In genomic region chr17:82441686-82442487, GRCh38 we compare ENCODE assay signal across 20 cellular contexts. TPM values are rescaled to one million over a fixed set of nuclear protein-coding genes. Genes with fewer than 3 reads are reported as not detected.
A peak's percentile ranks its signal among the peaks of the same experiment; 100 is the strongest.
DNase-seq lines count a peak whose midpoint lies in the region; ATAC-seq, FAIRE-seq and TF ChIP-seq lines count a peak whose summit lies in the region.
"Had no signal": no experiment of that assay in that cellular context is flagged by ENCODE, and none has a peak within 500 bp of the region (broad histone marks: within the 10 kb centered on the region; RNA-seq: fewer than 3 reads in every experiment).

No MANE protein-coding gene starts in this region.

- intact Hi-C loops in GM12878 (cut with micrococcal nuclease; ENCODE audit: unreplicated experiment), result no loop called here

- TF ChIP-seq CTCF in HEK293 (tag by site-specific recombination; IDR thresholded peaks at IDR 0.05), result no peak
- TF ChIP-seq CTCF in GM12878 (IDR thresholded peaks at IDR 0.05 in 2 of 3, conservative IDR thresholded peaks at IDR 0.05 in 1 of 3; ENCODE audit: control insufficient read depth in 2 of 3, extremely low read depth in 1 of 3, insufficient read depth in 1 of 3, low read depth in 3 of 3, low read length in 3 of 3), result no peak

- no peak overlapping the region for H2BK12ac ChIP-seq in trophoblast cell (ENCODE audit: low read length)

- H3K27me3 ChIP-seq in GM12878 (replicated peaks in 1 of 2; ENCODE audit: control insufficient read depth in 2 of 2, insufficient read depth in 2 of 2, low read length in 1 of 2), result no peaks in the 10 kb centered on the region
- no peaks in the 10 kb centered on the region for H3K27me3 ChIP-seq in trophoblast cell (ENCODE audit: insufficient read depth, low read length)
- H3K27me3 ChIP-seq in GM23248 (replicated peaks; ENCODE audit: insufficient read depth), result no peaks in the 10 kb centered on the region
- H3K27me3 ChIP-seq: esophagus squamous epithelium, uterus had no signal

- no peak overlapping the region for H3K4me3 ChIP-seq in HEK293 (ENCODE audit: low read depth, low read length)
- no peak overlapping the region for H3K4me3 ChIP-seq in GM12878
- no peak overlapping the region for H3K4me3 ChIP-seq in trophoblast cell (ENCODE audit: low read depth, low read length)
- H3K4me3 ChIP-seq in GM23248, result no peak overlapping the region
- H3K4me3 ChIP-seq: esophagus squamous epithelium, lung, uterus had no signal

- H4K8ac ChIP-seq in trophoblast cell (ENCODE audit: low read depth, low read length), result no peak overlapping the region

- no peak overlapping the region for H3K27ac ChIP-seq in HEK293 (ENCODE audit: extremely low read depth, low read depth, low read length)
- H3K27ac ChIP-seq in GM12878 (ENCODE audit: control insufficient read depth, insufficient read depth), result no peak overlapping the region
- no peak overlapping the region for H3K27ac ChIP-seq in trophoblast cell (ENCODE audit: low read depth, low read length)
- H3K27ac ChIP-seq in GM23248, result no peak overlapping the region
- H3K27ac ChIP-seq: KMS-11, uterus had no signal

- H3K9me3 ChIP-seq in HEK293 (ENCODE audit: control insufficient read depth, insufficient read depth, low read depth, low read length) (no peaks in the 10 kb centered on the region), GM12878 (replicated peaks; ENCODE audit: control insufficient read depth, insufficient read depth, low read length) (no peaks in the 10 kb centered on the region), trophoblast cell (ENCODE audit: insufficient read depth, low read depth, low read length) (no peaks in the 10 kb centered on the region), GM23248 (ENCODE audit: low read depth) (no peaks in the 10 kb centered on the region)
- H3K9me3 ChIP-seq: esophagus squamous epithelium, uterus had no signal

- H3K36me3 ChIP-seq in HEK293 (ENCODE audit: control insufficient read depth in 2 of 2, insufficient read depth in 1 of 2, low read length in 2 of 2), result peaks cover 0 to 52% of the 10 kb centered on the region in 2 experiments; a peak in 1 of 3 replicates
- H3K36me3 ChIP-seq in GM12878 (ENCODE audit: control insufficient read depth in 2 of 2, insufficient read depth in 2 of 2, low read length in 1 of 2), result peaks cover 10 to 36% of the 10 kb centered on the region in 2 experiments
- peaks cover 46 to 51% of the 10 kb centered on the region in 2 experiments for H3K36me3 ChIP-seq in trophoblast cell (ENCODE audit: control insufficient read depth in 1 of 2, insufficient read depth in 2 of 2, low read length in 2 of 2)
- no peaks in the 10 kb centered on the region for H3K36me3 ChIP-seq in GM23248 (ENCODE audit: low read depth)
- H3K36me3 ChIP-seq: uterus had no signal

- CTCF ChIA-PET in activated CD4-positive, alpha-beta T cell treated with anti-CD3 and anti-CD28 coated beads, Interleukin-2, amount 10 ng/mL, durations not matched to agents 7 days and 5 days (lab: Charles Lee), result no interaction called here
- CTCF ChIA-PET in HEK293 (lab: Yijun Ruan, JAX), result interaction anchor here (0.5 to 0.6 kb wide), 2 partner anchors 19 to 326 kb away, joined by 3 read pairs; no protein-coding TSS in a partner anchor
- CTCF ChIA-PET in GM12878 (lab: Yijun Ruan, JAX), result no interaction called here

- H3K4me2 ChIP-seq in GM12878 (ENCODE audit: control insufficient read depth, insufficient read depth) (no peak overlapping the region), trophoblast cell (ENCODE audit: low read length) (no peak overlapping the region), GM23248 (ENCODE audit: unreplicated experiment) (no peak overlapping the region)
- H3K4me2 ChIP-seq: KMS-11 had no signal

- no TSS peak for BruUV-seq in GM12878 (replicated peaks; lab: Mats Ljungman, UMichigan)

- no peak overlapping the region for H3K4me3 Mint-ChIP-seq in activated CD4-positive, alpha-beta T cell treated with anti-CD3 and anti-CD28 coated beads, Interleukin-2, amount 10 ng/mL, durations not matched to agents 7 days and 5 days
- H3K4me3 Mint-ChIP-seq: activated naive CD8-positive, alpha-beta T cell; CD4-positive, alpha-beta memory T cell; natural killer cell; T-helper 2 cell treated with Interferon-gamma antibody and Interleukin-4, amounts not matched to agents 5 μg/mL and 100 μg/mL, for 36 hours had no signal

- POLR2A ChIA-PET in activated CD4-positive, alpha-beta T cell treated with anti-CD3 and anti-CD28 coated beads, Interleukin-2, amount 10 ng/mL, durations not matched to agents 7 days and 5 days (lab: Charles Lee), result no interaction called here
- POLR2A ChIA-PET in HEK293 (lab: Yijun Ruan, JAX) (interaction anchor here (1.1 to 1.2 kb wide), 2 partner anchors 16 to 17 kb away, joined by 3 read pairs; partner anchors contain the start of gene NARF), GM12878 (lab: Charles Lee) (interaction anchor here (0.5 kb wide), 1 partner anchor 170 kb away, joined by 5 read pairs; no protein-coding TSS in a partner anchor)

- no peaks in the 10 kb centered on the region for H3K4me1 ChIP-seq in HEK293 (ENCODE audit: control insufficient read depth, insufficient read depth, low read length)
- H3K4me1 ChIP-seq in GM12878 (ENCODE audit: control insufficient read depth, insufficient read depth, low read length), result peaks cover 16% of the 10 kb centered on the region
- H3K4me1 ChIP-seq in trophoblast cell (ENCODE audit: control insufficient read depth in 1 of 2, insufficient read depth in 2 of 2, low read length in 2 of 2), result peaks cover 0 to 2% of the 10 kb centered on the region in 2 experiments
- no peaks in the 10 kb centered on the region for H3K4me1 ChIP-seq in GM23248 (ENCODE audit: insufficient read depth)

- H3K79me2 ChIP-seq in GM12878 (ENCODE audit: control insufficient read depth, insufficient read depth, low read length) (peaks cover 5% of the 10 kb centered on the region), trophoblast cell (ENCODE audit: control insufficient read depth, insufficient read depth, low read length, poor library complexity) (no peaks in the 10 kb centered on the region), GM23248 (ENCODE audit: insufficient read depth) (no peaks in the 10 kb centered on the region)

- no peak overlapping the region for H4K91ac ChIP-seq in trophoblast cell (ENCODE audit: low read depth, low read length)

- no peak overlapping the region for H2BK5ac ChIP-seq in trophoblast cell (ENCODE audit: low read depth, low read length, poor library complexity)

- no peak overlapping the region for H4K12ac ChIP-seq in trophoblast cell (ENCODE audit: low read depth, low read length)

- RAD21 ChIA-PET in GM12878 (lab: Charles Lee; ENCODE audit: unreplicated experiment), result no interaction called here

- H3K79me1 ChIP-seq in trophoblast cell (ENCODE audit: low read length), result no peaks in the 10 kb centered on the region

- H2AFZ ChIP-seq in GM12878 (ENCODE audit: control insufficient read depth, low read depth, low read length) (no peak overlapping the region), trophoblast cell (ENCODE audit: insufficient read depth, low read length, poor library complexity) (no peak overlapping the region), GM23248 (no peak overlapping the region)

- H4K20me1 ChIP-seq in GM12878 (ENCODE audit: control insufficient read depth, insufficient read depth), result no peaks in the 10 kb centered on the region; the same call in none of the 2 replicates
- no peaks in the 10 kb centered on the region for H4K20me1 ChIP-seq in GM23248 (ENCODE audit: insufficient read depth)

- H3F3A ChIP-seq in GM23248 (ENCODE audit: insufficient read depth), result no peaks in the 10 kb centered on the region

- WGBS in GM12878 (ENCODE audit: insufficient coverage, insufficient replicate concordance, low lambda C conversion rate, missing lambda C conversion rate), result 23% methylated on average over 27 of the region's 27 CpGs
- no CpG with 5 or more reads among the region's 27 CpGs for WGBS in trophoblast cell (ENCODE audit: extremely low coverage, insufficient coverage, insufficient read length)
- WGBS in GM23248 (ENCODE audit: low coverage in 1 of 2, low lambda C conversion rate in 2 of 2, missing lambda C conversion rate in 2 of 2), 2 experiments, result 88 to 90% methylated on average over 26 to 27 of the region's 27 CpGs

- H3K36me3 Mint-ChIP-seq in activated CD4-positive, alpha-beta T cell treated with anti-CD3 and anti-CD28 coated beads, Interleukin-2, amount 10 ng/mL, durations not matched to agents 7 days and 5 days (ENCODE audit: low read depth), result peaks cover 22% of the 10 kb centered on the region
- H3K36me3 Mint-ChIP-seq: activated naive CD8-positive, alpha-beta T cell; natural killer cell had no signal

- TF ChIP-seq EP300 in GM12878 (IDR thresholded peaks at IDR 0.05; ENCODE audit: borderline replicate concordance in 1 of 2, control insufficient read depth in 1 of 2, low read depth in 2 of 2, low read length in 2 of 2), result no peak

- peak overlapping the region; percentile 13 for H3K27ac Mint-ChIP-seq in activated CD4-positive, alpha-beta T cell treated with anti-CD3 and anti-CD28 coated beads, Interleukin-2, amount 10 ng/mL, durations not matched to agents 7 days and 5 days
- H3K27ac Mint-ChIP-seq: activated naive CD8-positive, alpha-beta T cell; CD4-positive, alpha-beta memory T cell; T-helper 2 cell treated with Interferon-gamma antibody and Interleukin-4, amounts not matched to agents 5 μg/mL and 100 μg/mL, for 36 hours had no signal

- no peak overlapping the region for H3K18ac ChIP-seq in trophoblast cell (ENCODE audit: low read length)

- DNase-seq in activated CD4-positive, alpha-beta T cell treated with anti-CD3 and anti-CD28 coated beads, Interleukin-2, amount 10 ng/mL, durations not matched to agents 7 days and 5 days, result no peak
- DNase-seq in activated CD4-positive, alpha-beta T cell treated with anti-CD3 and anti-CD28 coated beads for 1 hour, result no peak
- DNase-seq in GM12878 (ENCODE audit: low read depth, low spot score) (no peak), trophoblast cell (peak; percentile 92), GM23248 (no peak), HuH-7.5 (ENCODE audit: low spot score) (no peak)
- DNase-seq: esophagus squamous epithelium; natural killer cell; NCI-H226; NK-92 treated with Interleukin-12 subunit alpha and Interleukin-12 subunit beta, amount 100 ng/mL, for 24 hours; SHP77 treated with DMSO at 0.1 percent for 48 hours; stimulated activated naive CD8-positive, alpha-beta T cell treated with anti-CD3 and anti-CD28 coated beads, Interleukin-15, Interleukin-2, amounts not matched to agents 100 U/mL and 50 U/mL, for 24 hours; uterus had no signal

- no peak for FAIRE-seq in GM12878 (lab: Jason Lieb, UNC)

- H2AK5ac ChIP-seq in trophoblast cell (ENCODE audit: low read length), result no peak overlapping the region

- no peak overlapping the region for H3K4ac ChIP-seq in trophoblast cell (ENCODE audit: low read depth, low read length)

- H3K4me1 Mint-ChIP-seq in activated CD4-positive, alpha-beta T cell treated with anti-CD3 and anti-CD28 coated beads, Interleukin-2, amount 10 ng/mL, durations not matched to agents 7 days and 5 days, result peaks cover 2% of the 10 kb centered on the region

- no peaks in the 10 kb centered on the region for H3K27me3 Mint-ChIP-seq in activated CD4-positive, alpha-beta T cell treated with anti-CD3 and anti-CD28 coated beads, Interleukin-2, amount 10 ng/mL, durations not matched to agents 7 days and 5 days
- H3K27me3 Mint-ChIP-seq: activated naive CD8-positive, alpha-beta T cell; CD4-positive, alpha-beta memory T cell had no signal

- peak; percentile 67 for TF ChIP-seq POLR2A in GM12878 (IDR thresholded peaks at IDR 0.05; ENCODE audit: low read depth, low read length)

- ATAC-seq in GM12878 (peak; percentile 14), GM21528 (IDR thresholded peaks at IDR 0.05; ENCODE audit: low FRiP score, unreplicated experiment) (no peak)
- ATAC-seq: natural killer cell; stimulated activated naive CD8-positive, alpha-beta T cell treated with anti-CD3 and anti-CD28 coated beads, Interleukin-15, Interleukin-2, amounts not matched to agents 100 U/mL and 50 U/mL, for 24 hours had no signal

- H2BK120ac ChIP-seq in trophoblast cell (ENCODE audit: insufficient read depth, low read length, poor library complexity), result no peak overlapping the region

- H3K9me3 Mint-ChIP-seq in activated CD4-positive, alpha-beta T cell treated with anti-CD3 and anti-CD28 coated beads, Interleukin-2, amount 10 ng/mL, durations not matched to agents 7 days and 5 days, result no peaks in the 10 kb centered on the region
- H3K9me3 Mint-ChIP-seq: CD4-positive, alpha-beta memory T cell; natural killer cell; T-helper 2 cell treated with Interferon-gamma antibody and Interleukin-4, amounts not matched to agents 5 μg/mL and 100 μg/mL, for 36 hours had no signal

- H3K14ac ChIP-seq in trophoblast cell (ENCODE audit: low read length), result no peak overlapping the region

- SMC1A ChIA-PET in GM12878 (lab: Charles Lee; ENCODE audit: uncharacterized antibody, unreplicated experiment), result no interaction called here

- H3K9ac ChIP-seq in GM12878 (ENCODE audit: control insufficient read depth, insufficient read depth, low read length), result no peak overlapping the region
- no peak overlapping the region for H3K9ac ChIP-seq in trophoblast cell (ENCODE audit: low read length)
- no peak overlapping the region for H3K9ac ChIP-seq in GM23248
- H3K9ac ChIP-seq: KMS-11 had no signal

- in situ Hi-C loops in GM12878 (cut with MboI) (no loop called here), GM23248 (cut with MboI) (no loop called here)

- no peak overlapping the region for H3K23ac ChIP-seq in trophoblast cell (ENCODE audit: low read length)

- no peaks in the 10 kb centered on the region for H3K9me2 ChIP-seq in GM23248 (ENCODE audit: insufficient read depth)

- TF ChIP-seq RAD21 in GM12878 (IDR thresholded peaks at IDR 0.05; ENCODE audit: insufficient read depth, low read depth, low read length), result no peak

RNA-seq across cellular contexts. Expression of gene CYBC1, which starts 8.7 kb away (rescaled TPM):
- 100 to 1,000 TPM; 300 to 324 TPM for total RNA-seq in activated CD4-positive, alpha-beta T cell treated with anti-CD3 and anti-CD28 coated beads, Interleukin-2, amount 10 ng/mL, durations not matched to agents 7 days and 5 days
- 374 and 423 TPM in 2 replicates for total RNA-seq in GM12878 (2013; cell fraction: nucleolus; rRNA removed)
- total RNA-seq in GM12878 (2014; rRNA removed), result 119 and 141 TPM in 2 replicates
- total RNA-seq in GM12878 (2014; rRNA removed; fragmentation: Illumina TruSeq; extraction: Trizol), result 93.1 and 97.9 TPM in 2 replicates
- 156 and 159 TPM in 2 replicates for total RNA-seq in GM12878 (2021)
- 98.7 TPM for polyA plus RNA-seq in GM12878 (2011; ENCODE audit: low read depth)
- 101 and 125 TPM in 2 replicates for polyA plus RNA-seq in GM12878 (2011; rRNA removed)
- 197 and 266 TPM in 2 replicates for polyA plus RNA-seq in GM12878 (2011; cell fraction: cytosol; rRNA removed)
- 419 and 530 TPM in 2 replicates for polyA plus RNA-seq in GM12878 (2011; cell fraction: nucleus; rRNA removed)
- polyA plus RNA-seq in GM12878 (2012), result 155 and 177 TPM in 2 replicates
- polyA plus RNA-seq in GM12878 (2014; fragmentation: Illumina TruSeq; extraction: Trizol), result 81.7 and 120 TPM in 2 replicates
- 1 to 10 TPM; 4.2 to 8.5 TPM for polyA plus RNA-seq in GM12878 (2014; fragmentation: Nextera tagmentation; extraction: Ambion mirVana)
- polyA plus RNA-seq in GM12878 (2014; rRNA removed), result 162 and 194 TPM in 2 replicates
- polyA plus RNA-seq in GM12878 (2016; fragmentation: Nextera tagmentation; extraction: Ambion mirVana), result 100 to 1,000 TPM; 150 to 157 TPM
- polyA minus RNA-seq in GM12878 (2011; rRNA and poly(A)+ RNA removed), result 79.4 and 160 TPM in 2 replicates
- polyA minus RNA-seq in GM12878 (2011; cell fraction: cytosol; rRNA and poly(A)+ RNA removed), result 79.5 and 85.7 TPM in 2 replicates
- 112 and 194 TPM in 2 replicates for polyA minus RNA-seq in GM12878 (2011; cell fraction: nucleus; rRNA and poly(A)+ RNA removed)
- polyA plus RNA-seq in trophoblast cell (2013), result 38.4 and 38.7 TPM in 2 replicates
- total RNA-seq in GM23248 (2014; rRNA removed; shearing (Covaris generic)), result 66.5 and 93.6 TPM in 2 replicates
- polyA plus RNA-seq in GM23248 (2016; fragmentation: Nextera tagmentation; extraction: Ambion mirVana), result 54.0 and 58.3 TPM in 2 replicates

RNA-seq across cellular contexts. Expression of gene NARF, which starts 16.7 kb away (rescaled TPM):
- total RNA-seq in activated CD4-positive, alpha-beta T cell treated with anti-CD3 and anti-CD28 coated beads, Interleukin-2, amount 10 ng/mL, durations not matched to agents 7 days and 5 days, result 100 to 1,000 TPM; 105 to 117 TPM
- total RNA-seq in GM12878 (2013; cell fraction: nucleolus; rRNA removed), result 167 and 178 TPM in 2 replicates
- total RNA-seq in GM12878 (2014; rRNA removed) (35.5 and 44.1 TPM in 2 replicates), GM12878 (2014; rRNA removed; fragmentation: Illumina TruSeq; extraction: Trizol) (29.2 and 29.4 TPM in 2 replicates), GM12878 (2021) (65.3 and 65.8 TPM in 2 replicates)
- polyA plus RNA-seq in GM12878 (2011; ENCODE audit: low read depth), result 72.0 TPM
- polyA plus RNA-seq in GM12878 (2011; rRNA removed) (120 and 138 TPM in 2 replicates), GM12878 (2014; fragmentation: Illumina TruSeq; extraction: Trizol) (22.4 and 42.7 TPM in 2 replicates), GM12878 (2014; fragmentation: Nextera tagmentation; extraction: Ambion mirVana) (10 to 100 TPM; 16.7 to 27.4 TPM), GM12878 (2014; rRNA removed) (50.9 and 56.1 TPM in 2 replicates), GM12878 (2016; fragmentation: Nextera tagmentation; extraction: Ambion mirVana) (100 to 1,000 TPM; 115 to 126 TPM), GM23248 (2016; fragmentation: Nextera tagmentation; extraction: Ambion mirVana) (67.2 and 70.2 TPM in 2 replicates)
- 128 and 152 TPM in 2 replicates for polyA plus RNA-seq in GM12878 (2011; cell fraction: cytosol; rRNA removed)
- polyA plus RNA-seq in GM12878 (2011; cell fraction: nucleus; rRNA removed), result 170 and 183 TPM in 2 replicates
- 120 and 130 TPM in 2 replicates for polyA plus RNA-seq in GM12878 (2012)
- polyA minus RNA-seq in GM12878 (2011; rRNA and poly(A)+ RNA removed), result 81.9 and 82.4 TPM in 2 replicates
- 27.1 and 29.1 TPM in 2 replicates for polyA minus RNA-seq in GM12878 (2011; cell fraction: cytosol; rRNA and poly(A)+ RNA removed)
- polyA minus RNA-seq in GM12878 (2011; cell fraction: nucleus; rRNA and poly(A)+ RNA removed), result 29.7 and 37.7 TPM in 2 replicates
- 70.2 and 74.2 TPM in 2 replicates for polyA plus RNA-seq in trophoblast cell (2013)
- 55.2 and 69.0 TPM in 2 replicates for total RNA-seq in GM23248 (2014; rRNA removed; shearing (Covaris generic))

RNA-seq across cellular contexts. Expression of gene OGFOD3, which starts 23.5 kb away (rescaled TPM):
- total RNA-seq in activated CD4-positive, alpha-beta T cell treated with anti-CD3 and anti-CD28 coated beads, Interleukin-2, amount 10 ng/mL, durations not matched to agents 7 days and 5 days, result 10 to 100 TPM; 23.8 to 28.0 TPM
- 32.4 and 38.4 TPM in 2 replicates for total RNA-seq in GM12878 (2013; cell fraction: nucleolus; rRNA removed)
- total RNA-seq in GM12878 (2014; rRNA removed) (21.0 TPM in 2 replicates), GM12878 (2014; rRNA removed; fragmentation: Illumina TruSeq; extraction: Trizol) (10.3 and 11.6 TPM in 2 replicates), GM12878 (2021) (25.8 and 29.6 TPM in 2 replicates)
- polyA plus RNA-seq in GM12878 (2011; ENCODE audit: low read depth), result 6.8 TPM
- polyA plus RNA-seq in GM12878 (2011; rRNA removed) (10.8 and 16.9 TPM in 2 replicates), GM12878 (2014; fragmentation: Illumina TruSeq; extraction: Trizol) (4.2 and 10.2 TPM in 2 replicates), GM12878 (2014; fragmentation: Nextera tagmentation; extraction: Ambion mirVana) (1 to 10 TPM in 1 of 2 experiments, under 1 TPM in 1; 0.48 to 2.4 TPM), GM12878 (2014; rRNA removed) (19.6 and 23.7 TPM in 2 replicates), GM12878 (2016; fragmentation: Nextera tagmentation; extraction: Ambion mirVana) (10 to 100 TPM; 25.9 to 28.4 TPM), GM23248 (2016; fragmentation: Nextera tagmentation; extraction: Ambion mirVana) (38.1 and 43.6 TPM in 2 replicates)
- polyA plus RNA-seq in GM12878 (2011; cell fraction: cytosol; rRNA removed), result 31.6 and 39.7 TPM in 2 replicates
- polyA plus RNA-seq in GM12878 (2011; cell fraction: nucleus; rRNA removed), result 33.0 and 43.8 TPM in 2 replicates
- polyA plus RNA-seq in GM12878 (2012), result 15.1 and 18.3 TPM in 2 replicates
- polyA minus RNA-seq in GM12878 (2011; rRNA and poly(A)+ RNA removed), result 18.4 and 28.0 TPM in 2 replicates
- 12.6 and 16.9 TPM in 2 replicates for polyA minus RNA-seq in GM12878 (2011; cell fraction: cytosol; rRNA and poly(A)+ RNA removed)
- polyA minus RNA-seq in GM12878 (2011; cell fraction: nucleus; rRNA and poly(A)+ RNA removed), result 5.7 and 14.4 TPM in 2 replicates
- 10.2 TPM in 2 replicates for polyA plus RNA-seq in trophoblast cell (2013)
- total RNA-seq in GM23248 (2014; rRNA removed; shearing (Covaris generic)), result 34.1 and 44.7 TPM in 2 replicates

RNA-seq across cellular contexts. Expression of gene HEXD, which starts 23.7 kb away (rescaled TPM):
- total RNA-seq in activated CD4-positive, alpha-beta T cell treated with anti-CD3 and anti-CD28 coated beads, Interleukin-2, amount 10 ng/mL, durations not matched to agents 7 days and 5 days, result 10 to 100 TPM; 65.5 to 70.2 TPM
- 34.6 and 37.8 TPM in 2 replicates for total RNA-seq in GM12878 (2013; cell fraction: nucleolus; rRNA removed)
- total RNA-seq in GM12878 (2014; rRNA removed) (10.8 and 12.7 TPM in 2 replicates), GM12878 (2014; rRNA removed; fragmentation: Illumina TruSeq; extraction: Trizol) (5.8 and 6.4 TPM in 2 replicates), GM12878 (2021) (15.9 and 16.4 TPM in 2 replicates)
- 4.9 TPM for polyA plus RNA-seq in GM12878 (2011; ENCODE audit: low read depth)
- polyA plus RNA-seq in GM12878 (2011; rRNA removed) (5.1 and 7.6 TPM in 2 replicates), GM12878 (2014; fragmentation: Illumina TruSeq; extraction: Trizol) (5.0 and 6.3 TPM in 2 replicates), GM12878 (2014; fragmentation: Nextera tagmentation; extraction: Ambion mirVana) (1 to 10 TPM; 1.6 to 1.9 TPM), GM12878 (2014; rRNA removed) (21.9 and 24.2 TPM in 2 replicates), GM12878 (2016; fragmentation: Nextera tagmentation; extraction: Ambion mirVana) (1 to 10 TPM; 4.9 to 8.7 TPM), GM23248 (2016; fragmentation: Nextera tagmentation; extraction: Ambion mirVana) (4.1 and 5.7 TPM in 2 replicates)
- polyA plus RNA-seq in GM12878 (2011; cell fraction: cytosol; rRNA removed), result 7.5 and 11.0 TPM in 2 replicates
- polyA plus RNA-seq in GM12878 (2011; cell fraction: nucleus; rRNA removed), result 119 and 120 TPM in 2 replicates
- polyA plus RNA-seq in GM12878 (2012), result 9.6 and 13.9 TPM in 2 replicates
- polyA minus RNA-seq in GM12878 (2011; rRNA and poly(A)+ RNA removed), result 2.5 and 5.6 TPM in 2 replicates
- polyA minus RNA-seq in GM12878 (2011; cell fraction: cytosol; rRNA and poly(A)+ RNA removed), result 2.1 TPM in 2 replicates
- polyA minus RNA-seq in GM12878 (2011; cell fraction: nucleus; rRNA and poly(A)+ RNA removed), result 8.1 and 10.9 TPM in 2 replicates
- 6.9 and 8.1 TPM in 2 replicates for polyA plus RNA-seq in trophoblast cell (2013)
- 5.9 and 9.7 TPM in 2 replicates for total RNA-seq in GM23248 (2014; rRNA removed; shearing (Covaris generic))

Comparison
In these comparisons a context has a peak if more than half of its experiments do, and no peak if none do; other contexts are left out.
1. DNase-seq: peak in trophoblast cell (2 of 2); none in activated CD4-positive, alpha-beta T cell treated with anti-CD3 and anti-CD28 coated beads, Interleukin-2, amount 10 ng/mL, durations not matched to agents 7 days and 5 days (single experiment), activated CD4-positive, alpha-beta T cell treated with anti-CD3 and anti-CD28 coated beads for 1 hour (single experiment), GM12878 (single experiment), GM23248 (single experiment) and HuH-7.5 (single experiment).